In the genomic region with DNA sequence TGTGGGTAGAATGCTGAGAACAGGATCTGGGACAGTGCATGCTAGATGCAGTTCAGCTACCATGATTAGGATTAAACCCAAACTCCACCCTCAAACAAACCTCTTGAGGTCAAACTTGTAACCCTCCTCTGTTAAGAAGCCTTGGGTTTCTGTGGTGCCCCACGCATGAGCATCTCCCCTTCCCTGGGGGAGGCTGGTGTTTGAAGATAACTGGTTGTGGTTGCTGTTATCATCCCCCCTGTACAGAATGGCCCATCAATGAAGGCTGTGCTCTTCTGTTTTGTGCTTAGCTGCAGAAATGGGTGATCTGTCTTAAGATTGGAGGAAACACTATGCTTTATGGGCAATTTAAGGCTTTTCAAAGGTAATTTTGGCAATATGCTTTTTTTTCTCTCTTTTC, we compare ENCODE assay signal across 17 cellular contexts. TPM values are rescaled to one million over a fixed set of nuclear protein-coding genes. Genes with fewer than 3 reads are reported as not detected.
"Had no signal": no experiment of that assay in that cellular context is flagged by ENCODE, and none has a peak within 500 bp of the region (broad histone marks: within the 10 kb centered on the region; RNA-seq: fewer than 3 reads in every experiment).

No MANE protein-coding gene starts in this region.

- H3K9me3 Mint-ChIP-seq: activated CD4-positive, alpha-beta T cell treated with anti-CD3 and anti-CD28 coated beads, Interleukin-2, amount 10 ng/mL, durations not matched to agents 7 days and 5 days; activated naive CD8-positive, alpha-beta T cell treated with anti-CD3 and anti-CD28 coated beads for 36 hours; activated T-helper 1 cell treated with anti-CD3 and anti-CD28 coated beads, Interleukin-12 subunit alpha, Interleukin-12 subunit beta, Interleukin-2, Interleukin-4 antibody, amounts not matched to agents 30 ng/mL and 10 ng/mL and 1 ng/mL, durations not matched to agents 14 hours and 24 hours and 36 hours; neural crest cell had no signal

- H3K27me3 ChIP-seq: body of pancreas, ovary had no signal

- H3K27ac ChIP-seq: esophagus squamous epithelium, lower lobe of right lung, ovary had no signal

- H3K4me3 ChIP-seq: body of pancreas, esophagus squamous epithelium, lower lobe of right lung, ovary had no signal

- H3K36me3 Mint-ChIP-seq: activated naive CD8-positive, alpha-beta T cell treated with anti-CD3 and anti-CD28 coated beads for 36 hours had no signal

- ATAC-seq: body of pancreas; lower lobe of right lung; stimulated activated naive CD8-positive, alpha-beta T cell treated with anti-CD3 and anti-CD28 coated beads, Interleukin-15, Interleukin-2, amounts not matched to agents 100 U/mL and 50 U/mL, for 24 hours; T-helper 17 cell had no signal

- H3K27ac Mint-ChIP-seq: activated CD4-positive, alpha-beta T cell treated with anti-CD3 and anti-CD28 coated beads, Interleukin-2, amount 10 ng/mL, durations not matched to agents 7 days and 5 days; activated naive CD8-positive, alpha-beta T cell treated with anti-CD3 and anti-CD28 coated beads for 36 hours; activated T-helper 1 cell treated with anti-CD3 and anti-CD28 coated beads, Interleukin-12 subunit alpha, Interleukin-12 subunit beta, Interleukin-2, Interleukin-4 antibody, amounts not matched to agents 30 ng/mL and 10 ng/mL and 1 ng/mL, durations not matched to agents 14 hours and 24 hours and 36 hours; T-helper 17 cell had no signal

- H3K9me3 ChIP-seq: body of pancreas, esophagus squamous epithelium, lower lobe of right lung, ovary had no signal

- H3K4me3 Mint-ChIP-seq: activated CD4-positive, alpha-beta T cell treated with anti-CD3 and anti-CD28 coated beads, Interleukin-2, amount 10 ng/mL, durations not matched to agents 7 days and 5 days; activated naive CD8-positive, alpha-beta T cell treated with anti-CD3 and anti-CD28 coated beads for 36 hours; activated T-helper 1 cell treated with anti-CD3 and anti-CD28 coated beads, Interleukin-12 subunit alpha, Interleukin-12 subunit beta, Interleukin-2, Interleukin-4 antibody, amounts not matched to agents 30 ng/mL and 10 ng/mL and 1 ng/mL, durations not matched to agents 14 hours and 24 hours and 36 hours; T-helper 17 cell had no signal

- DNase-seq: activated CD4-positive, alpha-beta T cell treated with anti-CD3 and anti-CD28 coated beads, Interleukin-2, amount 10 ng/mL, durations not matched to agents 7 days and 5 days; activated CD8-positive, alpha-beta memory T cell treated with anti-CD3 and anti-CD28 coated beads for 24 hours; activated naive CD8-positive, alpha-beta T cell treated with anti-CD3 and anti-CD28 coated beads for 36 hours; amygdala; body of pancreas; caudate nucleus; esophagus squamous epithelium; kidney glomerular epithelial cell; lower lobe of right lung; small intestine; stimulated activated CD4-positive, alpha-beta T cell treated with anti-CD3 and anti-CD28 coated beads, Interleukin-4, amount 100 ng/mL, for 4 hours; stimulated activated CD8-positive, alpha-beta memory T cell treated with anti-CD3 and anti-CD28 coated beads, Interleukin-4, amount 100 ng/mL, for 48 hours; stimulated activated naive CD8-positive, alpha-beta T cell treated with anti-CD3 and anti-CD28 coated beads, Interleukin-15, Interleukin-2, amounts not matched to agents 100 U/mL and 50 U/mL, for 24 hours; T-helper 17 cell had no signal

- H3K36me3 ChIP-seq: esophagus squamous epithelium, lower lobe of right lung, ovary had no signal

RNA-seq across cellular contexts. Expression of a gene that starts 4.4 kb away (rescaled TPM):
- total RNA-seq: activated CD4-positive, alpha-beta T cell treated with anti-CD3 and anti-CD28 coated beads, Interleukin-2, amount 10 ng/mL, durations not matched to agents 7 days and 5 days; activated T-helper 1 cell treated with anti-CD3 and anti-CD28 coated beads, Interleukin-12 subunit alpha, Interleukin-12 subunit beta, Interleukin-2, Interleukin-4 antibody, amounts not matched to agents 30 ng/mL and 10 ng/mL and 1 ng/mL, durations not matched to agents 14 hours and 24 hours and 36 hours; T-helper 17 cell had no signal
